Comparison of ENCODE assay signal across 22 cellular contexts in genomic region chr10:113316506-113316905, GRCh38.
DNase-seq lines count a peak whose midpoint lies in the region; TF ChIP-seq lines count a peak whose summit lies in the region.
"Had no signal": no experiment of that assay in that cellular context is flagged by ENCODE, and none has a peak within 500 bp of the region (broad histone marks: within the 10 kb centered on the region; RNA-seq: fewer than 3 reads in every experiment).

No MANE protein-coding gene starts in this region.

- peak; percentile 53 for TF ChIP-seq CTCF in choroid plexus epithelial cell (conservative IDR thresholded peaks at IDR 0.05; ENCODE audit: low read depth, low read length)

- peaks cover 7% of the 10 kb centered on the region for H3K4me1 ChIP-seq in HAP-1
- H3K4me1 ChIP-seq: Peyer's patch had no signal

- H3K4me3 ChIP-seq in choroid plexus epithelial cell (ENCODE audit: low read depth, low read length): no peak overlapping the region
- no peak overlapping the region for H3K4me3 ChIP-seq in HAP-1
- H3K4me3 ChIP-seq: Peyer's patch had no signal

- no peaks in the 10 kb centered on the region for H3K27me3 ChIP-seq in HAP-1 (ENCODE audit: low read depth)
- H3K27me3 ChIP-seq: Peyer's patch had no signal

- no peaks in the 10 kb centered on the region for H3K36me3 ChIP-seq in HAP-1 (replicated peaks)
- H3K36me3 ChIP-seq: Peyer's patch had no signal

- in situ Hi-C loops in HAP-1 (cut with MboI; ENCODE audit: low sequenced_read_pairs): no loop called here

- peak; percentile 1 for DNase-seq in DMS 273 (lab: John Stamatoyannopoulos, UW; ENCODE audit: unreplicated experiment)
- no peak for DNase-seq in DMS 273 treated with DMSO at 0.1 percent for 48 hours (lab: John Stamatoyannopoulos, UW)
- peak; percentile 41 for DNase-seq in choroid plexus epithelial cell (ENCODE audit: low read depth)
- DNase-seq in iPS-NIHi7 (ENCODE audit: extremely low spot score): peak; percentile 30
- no peak for DNase-seq in NCI-H1417 treated with DMSO at 0.1 percent for 48 hours (lab: John Stamatoyannopoulos, UW)
- no peak for DNase-seq in HAP-1 (ENCODE audit: low spot score in 2 of 2)
- DNase-seq in stimulated activated CD4-positive, alpha-beta T cell treated with anti-CD3 and anti-CD28 coated beads, Interleukin-2, amount 100 ng/mL, for 48 hours: no peak
- no peak for DNase-seq in activated CD4-positive, alpha-beta T cell treated with anti-CD3 and anti-CD28 coated beads, Interleukin-2, amount 50 U/mL, for 48 hours
- DNase-seq: ACHN; C1 segment of cervical spinal cord; Calu3; CD8-positive, alpha-beta memory T cell; EL; GF-D8; IMR-90; NCI-H1105; NCI-H1694; NCI-H2081; NCI-H2171 treated with DMSO at 0.1 percent for 48 hours; NCI-H524 treated with DMSO at 0.1 percent for 48 hours; NCI-H82; Peyer's patch had no signal

- H3K9me3 ChIP-seq in HAP-1: peaks cover 2% of the 10 kb centered on the region; the same call in 1 of the 2 replicates
- H3K9me3 ChIP-seq: Peyer's patch had no signal

Comparison
In these comparisons a context has a peak if more than half of its experiments do, and no peak if none do; other contexts are left out.
1. DNase-seq: peak in DMS 273 (single experiment), choroid plexus epithelial cell (single experiment) and iPS-NIHi7 (single experiment); none in DMS 273 treated with DMSO at 0.1 percent for 48 hours (single experiment), NCI-H1417 treated with DMSO at 0.1 percent for 48 hours (single experiment), HAP-1 (0 of 2), stimulated activated CD4-positive, alpha-beta T cell treated with anti-CD3 and anti-CD28 coated beads, Interleukin-2, amount 100 ng/mL, for 48 hours (0 of 2) and activated CD4-positive, alpha-beta T cell treated with anti-CD3 and anti-CD28 coated beads, Interleukin-2, amount 50 U/mL, for 48 hours (0 of 2).